20 cellular contexts compared by ENCODE assay signal in the genomic region with DNA sequence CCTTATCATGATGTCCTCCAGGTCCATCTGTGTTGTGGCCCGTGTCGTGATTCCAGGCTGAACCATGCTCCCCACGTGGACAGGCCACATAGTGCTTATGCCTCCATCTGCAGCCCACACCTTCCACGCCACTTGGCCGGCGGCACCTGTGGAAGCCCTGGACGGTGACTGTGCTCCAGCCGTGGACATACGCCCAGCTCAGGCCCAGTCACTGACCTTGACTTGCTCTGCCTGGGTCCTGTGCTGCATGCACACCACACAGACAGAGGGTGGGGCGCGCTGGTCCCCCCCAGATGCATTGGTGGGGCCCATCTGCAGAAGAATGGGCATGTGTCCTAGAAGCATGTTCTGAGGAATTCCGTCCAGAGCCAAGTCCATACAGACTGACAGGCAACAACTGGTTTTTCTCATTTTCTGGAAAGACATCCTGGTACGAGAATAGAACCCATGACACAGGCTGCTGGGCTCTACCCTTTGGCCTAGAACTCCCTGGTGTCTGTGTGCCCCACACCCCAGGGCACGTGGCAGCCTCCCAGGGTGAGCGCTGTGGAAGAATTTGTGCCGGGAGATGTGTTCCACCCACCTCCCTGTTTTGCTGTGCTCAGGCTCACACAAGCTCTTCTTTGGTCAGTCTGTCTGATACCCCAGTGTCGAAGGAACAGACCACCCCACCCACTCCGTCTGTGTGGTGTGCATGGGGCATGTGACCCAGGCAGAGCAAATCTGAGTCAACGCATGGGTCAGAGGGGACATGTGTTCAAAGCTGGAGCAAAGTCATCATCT. TPM values are rescaled to one million over a fixed set of nuclear protein-coding genes. Genes with fewer than 3 reads are reported as not detected.
DNase-seq lines count a peak whose midpoint lies in the region; ATAC-seq, FAIRE-seq and TF ChIP-seq lines count a peak whose summit lies in the region.
"Had no signal": no experiment of that assay in that cellular context is flagged by ENCODE, and none has a peak within 500 bp of the region (broad histone marks: within the 10 kb centered on the region; RNA-seq: fewer than 3 reads in every experiment).

No MANE protein-coding gene starts in this region.

- CTCF ChIA-PET in H1 (lab: Charles Lee; ENCODE audit: partially characterized antibody), result interaction anchor here (0.6 to 1.3 kb wide), 6 partner anchors 10 to 69 kb away, joined by 3 to 4 read pairs (median 3); no protein-coding TSS in a partner anchor
- CTCF ChIA-PET in activated CD4-positive, alpha-beta T cell treated with anti-CD3 and anti-CD28 coated beads for 36 hours (lab: Charles Lee), result no interaction called here

- no peak overlapping the region for H2BK15ac ChIP-seq in H1 (ENCODE audit: low read length)

- H3K9me3 Mint-ChIP-seq in activated CD4-positive, alpha-beta T cell treated with anti-CD3 and anti-CD28 coated beads for 36 hours (ENCODE audit: low read depth), result no peaks in the 10 kb centered on the region
- H3K9me3 Mint-ChIP-seq: CD8-positive, alpha-beta memory T cell; GM23338 had no signal

- H3K4ac ChIP-seq in H1 (replicated peaks; ENCODE audit: insufficient read length, low read depth, low read length), result no peak overlapping the region

- no peaks in the 10 kb centered on the region for H3K27me3 ChIP-seq in adrenal gland
- no peaks in the 10 kb centered on the region for H3K27me3 ChIP-seq in H1 (replicated peaks in 1 of 4; ENCODE audit: control insufficient read depth in 3 of 4, extremely low read depth in 1 of 4, insufficient read depth in 3 of 4, low read length in 3 of 4)
- H3K27me3 ChIP-seq in skeletal muscle tissue (ENCODE audit: control insufficient read depth in 3 of 3, insufficient read depth in 3 of 3, low read length in 3 of 3), result no peaks in the 10 kb centered on the region
- H3K27me3 ChIP-seq: BLaER1 had no signal

- no peak for TF ChIP-seq RAD21 in H1 (IDR thresholded peaks at IDR 0.05 in 1 of 2, conservative IDR thresholded peaks at IDR 0.05 in 1 of 2; ENCODE audit: low read depth in 2 of 2, low read length in 2 of 2)

- no peak overlapping the region for H2AFZ ChIP-seq in H1 (ENCODE audit: low read length)
- H2AFZ ChIP-seq: GM23338 had no signal

- H3K9me3 ChIP-seq in adrenal gland (replicated peaks in 1 of 3) (no peaks in the 10 kb centered on the region), H1 (ENCODE audit: insufficient read depth in 2 of 2, low read depth in 1 of 2, low read length in 1 of 2) (no peaks in the 10 kb centered on the region), skeletal muscle tissue (ENCODE audit: control insufficient read depth in 3 of 3, low read length in 3 of 3) (no peaks in the 10 kb centered on the region)
- H3K9me3 ChIP-seq: BLaER1 had no signal

- no peak overlapping the region for H2BK120ac ChIP-seq in H1 (replicated peaks; ENCODE audit: low read depth, low read length)

- H3K79me1 ChIP-seq in H1 (ENCODE audit: low read depth, low read length), result no peaks in the 10 kb centered on the region

- H4K5ac ChIP-seq in H1 (ENCODE audit: insufficient read length, low read depth, low read length), result no peak overlapping the region

- no peak for TF ChIP-seq CTCF in adrenal gland (IDR thresholded peaks at IDR 0.05)
- no peak for TF ChIP-seq CTCF in H1 (IDR thresholded peaks at IDR 0.05; ENCODE audit: control extremely low read depth in 1 of 3, insufficient read depth in 1 of 3, low read depth in 1 of 3, low read length in 3 of 3)

- WGBS in adrenal gland, 4 donors, result 38 to 73% (median 70%) methylated on average over 13 to 19 of the region's 19 CpGs
- 93% methylated on average over 19 of the region's 19 CpGs; no CpG with 5 or more reads in 1 of the 2 experiments for WGBS in H1 (ENCODE audit: extremely low coverage in 1 of 2, insufficient coverage in 1 of 2, insufficient read length in 1 of 2, insufficient replicate concordance in 2 of 2, low coverage in 1 of 2, low lambda C conversion rate in 2 of 2, missing lambda C conversion rate in 1 of 2), 2 experiments

- peaks cover 2% of the 10 kb centered on the region for H3K4me1 Mint-ChIP-seq in activated CD4-positive, alpha-beta T cell treated with anti-CD3 and anti-CD28 coated beads for 36 hours
- H3K4me1 Mint-ChIP-seq: CD8-positive, alpha-beta memory T cell had no signal

- no peak overlapping the region for H3K27ac ChIP-seq in adrenal gland
- no peak overlapping the region for H3K27ac ChIP-seq in H1 (ENCODE audit: low read depth, low read length)
- peak overlapping the region; percentile 77 for H3K27ac ChIP-seq in skeletal muscle tissue (ENCODE audit: low read depth, low read length)
- H3K27ac ChIP-seq: BLaER1, HL-60, RWPE1 had no signal

- H3K36me3 ChIP-seq in adrenal gland (replicated peaks in 1 of 2) (no peaks in the 10 kb centered on the region), H1 (ENCODE audit: control insufficient read depth in 2 of 4, insufficient read depth in 4 of 4, low read length in 3 of 4) (peaks cover 25 to 88% (median 69%) of the 10 kb centered on the region in 4 experiments), skeletal muscle tissue (ENCODE audit: control insufficient read depth in 3 of 3, insufficient read depth in 3 of 3, low read length in 3 of 3) (peaks cover 28 to 41% (median 31%) of the 10 kb centered on the region in 3 donors)

- no peak overlapping the region for H3K23ac ChIP-seq in H1 (ENCODE audit: insufficient read length)

- intact Hi-C loops in adrenal gland (cut with DNase I) (no loop called here), left ventricle myocardium superior (cut with micrococcal nuclease) (no loop called here)
- intact Hi-C loops in activated CD4-positive, alpha-beta T cell treated with anti-CD3 and anti-CD28 coated beads for 36 hours (cut with DNase I, micrococcal nuclease), result no loop called here

- H3K14ac ChIP-seq in H1 (ENCODE audit: insufficient read length), result no peak overlapping the region

- DNase-seq in adrenal gland (peak in 6 of 7 donors; percentile 35 to 61 (median 51)), H1 (ENCODE audit: low read depth in 1 of 2, low spot score in 2 of 2) (no peak), left ventricle myocardium superior (no peak), NCI-H1694 (lab: John Stamatoyannopoulos, UW) (no peak), Ammon's horn (ENCODE audit: low spot score) (no peak)
- DNase-seq in activated CD4-positive, alpha-beta T cell treated with anti-CD3 and anti-CD28 coated beads for 36 hours, result no peak
- DNase-seq: CD8-positive, alpha-beta memory T cell; DND-41; GDM1; KG1; NCI-H1092; NCI-H1694 treated with DMSO at 0.1 percent for 48 hours; NCI-H446 had no signal

- no peak overlapping the region for H3K18ac ChIP-seq in H1 (ENCODE audit: extremely low read depth, low read length)

- no peak overlapping the region for H2AK5ac ChIP-seq in H1 (ENCODE audit: low read depth, low read length)

- peaks cover 7 to 8% of the 10 kb centered on the region in 2 experiments for H4K20me1 ChIP-seq in H1 (replicated peaks in 1 of 2; ENCODE audit: control insufficient read depth in 1 of 2, insufficient read depth in 2 of 2, low read length in 2 of 2)

- no peak for TF ChIP-seq EP300 in H1 (IDR thresholded peaks at IDR 0.05; ENCODE audit: borderline replicate concordance in 1 of 2, low read depth in 2 of 2, low read length in 2 of 2)

- no peaks in the 10 kb centered on the region for H3K79me2 ChIP-seq in H1 (ENCODE audit: control insufficient read depth in 1 of 2, insufficient read depth in 2 of 2, low read length in 2 of 2)

- no peak overlapping the region for H2BK12ac ChIP-seq in H1 (ENCODE audit: low read depth, low read length)

- H4K91ac ChIP-seq in H1 (replicated peaks; ENCODE audit: insufficient read length, low read length), result no peak overlapping the region

- H3K36me3 Mint-ChIP-seq in activated CD4-positive, alpha-beta T cell treated with anti-CD3 and anti-CD28 coated beads for 36 hours (ENCODE audit: low read depth), result peaks cover 13% of the 10 kb centered on the region
- H3K36me3 Mint-ChIP-seq: CD8-positive, alpha-beta memory T cell had no signal

- H2BK5ac ChIP-seq in H1 (ENCODE audit: low read depth, low read length), result no peak overlapping the region

- H3K56ac ChIP-seq in H1 (replicated peaks; ENCODE audit: insufficient read length, low read depth, low read length), result peak overlapping the region; percentile 10

- FAIRE-seq in H1 (lab: Jason Lieb, UNC), result no peak
- FAIRE-seq: GM12892 had no signal

- H3K9ac ChIP-seq in H1 (replicated peaks in 1 of 4; ENCODE audit: extremely low read depth in 1 of 4, low read depth in 3 of 4, low read length in 3 of 4) (no peak overlapping the region), skeletal muscle tissue (ENCODE audit: low read depth in 1 of 3, low read length in 3 of 3) (peak overlapping the region in 2 of 3 donors; percentile 43 to 69)
- H3K9ac ChIP-seq: BLaER1 had no signal

- no peaks in the 10 kb centered on the region for H3K27me3 Mint-ChIP-seq in activated CD4-positive, alpha-beta T cell treated with anti-CD3 and anti-CD28 coated beads for 36 hours

- no peak overlapping the region for H2BK20ac ChIP-seq in H1 (ENCODE audit: low read length)

- peaks cover 0 to 6% of the 10 kb centered on the region in 2 donors for H3K4me1 ChIP-seq in adrenal gland (replicated peaks in 1 of 2)
- no peaks in the 10 kb centered on the region for H3K4me1 ChIP-seq in H1 (replicated peaks in 1 of 4; ENCODE audit: control insufficient read depth in 3 of 4, insufficient read depth in 4 of 4, low read length in 3 of 4)
- peaks cover 28 to 56% (median 53%) of the 10 kb centered on the region in 3 donors for H3K4me1 ChIP-seq in skeletal muscle tissue (ENCODE audit: control insufficient read depth in 3 of 3, insufficient read depth in 3 of 3, low read length in 3 of 3)

- POLR2A ChIA-PET in H1 (lab: Charles Lee; ENCODE audit: partially characterized antibody), result interaction anchor here (1.9 to 18.9 kb wide), 3 partner anchors 9 to 37 kb away, joined by 7 to 321 read pairs (median 198); a partner anchor contains a TSS
- POLR2A ChIA-PET in activated CD4-positive, alpha-beta T cell treated with anti-CD3 and anti-CD28 coated beads for 36 hours (lab: Charles Lee), result no interaction called here

- no peak overlapping the region for H3K27ac Mint-ChIP-seq in activated CD4-positive, alpha-beta T cell treated with anti-CD3 and anti-CD28 coated beads for 36 hours
- H3K27ac Mint-ChIP-seq: GM23338 had no signal

- TF ChIP-seq POLR2A in adrenal gland (IDR thresholded peaks at IDR 0.05) (no peak), H1 (IDR thresholded peaks at IDR 0.05; ENCODE audit: control extremely low read depth in 1 of 2, low read depth in 2 of 2, low read length in 2 of 2) (no peak)

- H3K4me3 ChIP-seq in adrenal gland (no peak overlapping the region), H1 (ENCODE audit: extremely low read depth in 1 of 4, insufficient read depth in 2 of 4, low read depth in 3 of 4, low read length in 4 of 4) (no peak overlapping the region), skeletal muscle tissue (ENCODE audit: low read length in 3 of 3) (peak overlapping the region in 1 of 3 donors; percentile 56)
- H3K4me3 ChIP-seq: BLaER1, GM23338 had no signal

- H4K8ac ChIP-seq in H1 (ENCODE audit: extremely low read depth, insufficient read depth, low read length), result peak overlapping the region; percentile 40; the same call in 1 of the 2 replicates

- H3K23me2 ChIP-seq in H1 (ENCODE audit: low read depth, low read length), result no peaks in the 10 kb centered on the region

- ATAC-seq in left ventricle myocardium superior (peak; percentile 49), HG03280 (IDR thresholded peaks at IDR 0.05; ENCODE audit: unreplicated experiment) (no peak)
- no peak for ATAC-seq in activated CD4-positive, alpha-beta T cell treated with anti-CD3 and anti-CD28 coated beads for 36 hours
- ATAC-seq: GM23338 had no signal

- H3K4me3 Mint-ChIP-seq in activated CD4-positive, alpha-beta T cell treated with anti-CD3 and anti-CD28 coated beads for 36 hours, result no peak overlapping the region
- H3K4me3 Mint-ChIP-seq: CD8-positive, alpha-beta memory T cell; GM23338 had no signal

- no peak overlapping the region for H3K4me2 ChIP-seq in H1 (ENCODE audit: insufficient read depth in 1 of 2, low read depth in 2 of 2, low read length in 2 of 2)
- H3K4me2 ChIP-seq: BLaER1, GM23338 had no signal

RNA-seq across cellular contexts. Expression of a gene that starts 39.5 kb away (rescaled TPM):
- total RNA-seq in adrenal gland, result 10 to 100 TPM; 15.1 to 70.8 (median 25.5) TPM
- 10 to 100 TPM; 10.9 to 15.9 (median 14.9) TPM for polyA plus RNA-seq in adrenal gland
- total RNA-seq in H1 (2021; fragmentation: NEBNext Ultra II Directional; extraction: Animal tissue kit (Norgen Biotek cat#: 25700)), result 86.3 and 94.1 TPM in 2 replicates
- 71.6 and 121 TPM in 2 replicates for polyA plus RNA-seq in H1 (2011; rRNA removed)
- polyA plus RNA-seq in H1 (2011; cell fraction: cytosol; rRNA removed), result 111 TPM
- 145 TPM for polyA plus RNA-seq in H1 (2011; cell fraction: nucleus; rRNA removed)
- 48.6 to 86.0 TPM (median 71.2 TPM) in 4 replicates for polyA plus RNA-seq in H1 (2012, experiment 1 of 2)
- polyA plus RNA-seq in H1 (2012, experiment 2 of 2), result 46.6 TPM
- 29.5 TPM for polyA plus RNA-seq in H1 (2013, experiment 1 of 2)
- polyA plus RNA-seq in H1 (2013, experiment 2 of 2), result 28.1 TPM
- 70.2 and 103 TPM in 2 replicates for polyA minus RNA-seq in H1 (2011; rRNA and poly(A)+ RNA removed)
- 58.3 TPM for polyA minus RNA-seq in H1 (2011; cell fraction: cytosol; rRNA and poly(A)+ RNA removed)
- polyA minus RNA-seq in H1 (2011; cell fraction: nucleus; rRNA and poly(A)+ RNA removed), result 37.7 TPM
- total RNA-seq in left ventricle myocardium superior, result 27.9 TPM
- total RNA-seq in skeletal muscle tissue, result 15.7 TPM
- total RNA-seq in activated CD4-positive, alpha-beta T cell treated with anti-CD3 and anti-CD28 coated beads for 36 hours, result 10 to 100 TPM; 25.6 to 34.9 TPM

RNA-seq across cellular contexts. Expression of a gene that starts 49.8 kb away (rescaled TPM):
- total RNA-seq in adrenal gland (10 to 100 TPM; 48.6 to 80.1 (median 71.4) TPM), left ventricle myocardium superior (97.2 TPM), skeletal muscle tissue (44.9 TPM)
- polyA plus RNA-seq in adrenal gland (10 to 100 TPM; 34.7 to 81.6 (median 35.7) TPM), H1 (2011; rRNA removed) (6.3 and 9.4 TPM in 2 replicates)
- 93.8 and 97.4 TPM in 2 replicates for total RNA-seq in H1 (2021; fragmentation: NEBNext Ultra II Directional; extraction: Animal tissue kit (Norgen Biotek cat#: 25700))
- 14.5 TPM for polyA plus RNA-seq in H1 (2011; cell fraction: cytosol; rRNA removed)
- polyA plus RNA-seq in H1 (2011; cell fraction: nucleus; rRNA removed), result 6.4 TPM
- polyA plus RNA-seq in H1 (2012, experiment 1 of 2), result 56.4 to 84.1 TPM (median 72.0 TPM) in 4 replicates
- polyA plus RNA-seq in H1 (2012, experiment 2 of 2), result 9.8 TPM
- polyA plus RNA-seq in H1 (2013, experiment 1 of 2), result 42.7 TPM
- polyA plus RNA-seq in H1 (2013, experiment 2 of 2), result 44.6 TPM
- polyA minus RNA-seq in H1 (2011; rRNA and poly(A)+ RNA removed), result 28.7 and 29.8 TPM in 2 replicates
- polyA minus RNA-seq in H1 (2011; cell fraction: cytosol; rRNA and poly(A)+ RNA removed), result 34.9 TPM
- 28.6 TPM for polyA minus RNA-seq in H1 (2011; cell fraction: nucleus; rRNA and poly(A)+ RNA removed)
- total RNA-seq in activated CD4-positive, alpha-beta T cell treated with anti-CD3 and anti-CD28 coated beads for 36 hours, result 10 to 100 TPM; 57.2 to 71.2 TPM

Comparison
In these comparisons a context has a peak if more than half of its experiments do, and no peak if none do; other contexts are left out.
1. DNase-seq: peak in adrenal gland (6 of 7); none in H1 (0 of 2), left ventricle myocardium superior (single experiment), NCI-H1694 (single experiment), activated CD4-positive, alpha-beta T cell treated with anti-CD3 and anti-CD28 coated beads for 36 hours (single experiment) and Ammon's horn (single experiment).
2. H3K9ac ChIP-seq: peak in skeletal muscle tissue (2 of 3); none in H1 (0 of 4).